22 cellular contexts compared by ENCODE assay signal in genomic region chr18:49961271-49961670, GRCh38.
"Had no signal": no experiment of that assay in that cellular context is flagged by ENCODE, and none has a peak within 500 bp of the region (broad histone marks: within the 10 kb centered on the region; RNA-seq: fewer than 3 reads in every experiment).

No MANE protein-coding gene starts in this region.

- H3K4me3 ChIP-seq: lung, sigmoid colon, thyroid gland had no signal

- H3K36me3 Mint-ChIP-seq: activated CD4-positive, alpha-beta memory T cell treated with anti-CD3 and anti-CD28 coated beads for 36 hours; brain; mesothelial cell of epicardium; stimulated activated naive B cell treated with anti-CD40 and anti-IgM and Interleukin-4, amounts not matched to agents 10 μg/mL and 1 μg/mL and 100 μg/mL, for 72 hours had no signal

- FAIRE-seq: colon, keratinocyte had no signal

- H3K4me1 ChIP-seq: thyroid gland had no signal

- ATAC-seq: activated naive CD8-positive, alpha-beta T cell treated with anti-CD3 and anti-CD28 coated beads, Interleukin-2, amount 50 U/mL, for 24 hours; stimulated activated naive B cell treated with anti-CD40 and anti-IgM and Interleukin-4, amounts not matched to agents 10 μg/mL and 1 μg/mL and 100 μg/mL, for 72 hours had no signal

- H3K9me3 ChIP-seq: sigmoid colon, thyroid gland had no signal

- DNase-seq: activated CD4-positive, alpha-beta memory T cell treated with anti-CD3 and anti-CD28 coated beads for 36 hours; activated effector memory CD4-positive, alpha-beta T cell treated with Interleukin-2 at 50 U/mL for 16 hours; activated naive CD8-positive, alpha-beta T cell treated with anti-CD3 and anti-CD28 coated beads, Interleukin-2, amount 50 U/mL, for 24 hours; activated T-cell treated with anti-CD3 and anti-CD28 coated beads, Interleukin-2, amount 50 U/mL, for 48 hours; anterior cingulate cortex; central memory CD4-positive, alpha-beta T cell; endodermal cell; foreskin melanocyte; glutamatergic neuron; hippocampal formation; nephron progenitor cell; occipital lobe; posterior cingulate gyrus; sigmoid colon; stimulated activated naive B cell treated with anti-CD40 and anti-IgM and Interleukin-4, amounts not matched to agents 10 μg/mL and 1 μg/mL and 100 μg/mL, for 72 hours; T1000; thyroid gland had no signal

- H3K9me3 Mint-ChIP-seq: activated CD4-positive, alpha-beta memory T cell treated with anti-CD3 and anti-CD28 coated beads for 36 hours; activated naive CD8-positive, alpha-beta T cell treated with anti-CD3 and anti-CD28 coated beads, Interleukin-2, amount 50 U/mL, for 24 hours; endodermal cell; mesothelial cell of epicardium; nephron progenitor cell; stimulated activated naive B cell treated with anti-CD40 and anti-IgM and Interleukin-4, amounts not matched to agents 10 μg/mL and 1 μg/mL and 100 μg/mL, for 72 hours had no signal

- H3K27me3 ChIP-seq: sigmoid colon, thyroid gland had no signal

- H3K4me3 Mint-ChIP-seq: activated CD4-positive, alpha-beta memory T cell treated with anti-CD3 and anti-CD28 coated beads for 36 hours; activated naive CD8-positive, alpha-beta T cell treated with anti-CD3 and anti-CD28 coated beads, Interleukin-2, amount 50 U/mL, for 24 hours; brain; endodermal cell; mesothelial cell of epicardium; nephron progenitor cell; stimulated activated naive B cell treated with anti-CD40 and anti-IgM and Interleukin-4, amounts not matched to agents 10 μg/mL and 1 μg/mL and 100 μg/mL, for 72 hours had no signal

- H3K27ac Mint-ChIP-seq: activated CD4-positive, alpha-beta memory T cell treated with anti-CD3 and anti-CD28 coated beads for 36 hours; activated naive CD8-positive, alpha-beta T cell treated with anti-CD3 and anti-CD28 coated beads, Interleukin-2, amount 50 U/mL, for 24 hours; brain; endodermal cell; mesothelial cell of epicardium; nephron progenitor cell; stimulated activated naive B cell treated with anti-CD40 and anti-IgM and Interleukin-4, amounts not matched to agents 10 μg/mL and 1 μg/mL and 100 μg/mL, for 72 hours had no signal

- H3K27ac ChIP-seq: sigmoid colon, thyroid gland had no signal

- H3K36me3 ChIP-seq: sigmoid colon, thyroid gland had no signal
